ENCODE assay signal across 2 cellular contexts in the genomic region with DNA sequence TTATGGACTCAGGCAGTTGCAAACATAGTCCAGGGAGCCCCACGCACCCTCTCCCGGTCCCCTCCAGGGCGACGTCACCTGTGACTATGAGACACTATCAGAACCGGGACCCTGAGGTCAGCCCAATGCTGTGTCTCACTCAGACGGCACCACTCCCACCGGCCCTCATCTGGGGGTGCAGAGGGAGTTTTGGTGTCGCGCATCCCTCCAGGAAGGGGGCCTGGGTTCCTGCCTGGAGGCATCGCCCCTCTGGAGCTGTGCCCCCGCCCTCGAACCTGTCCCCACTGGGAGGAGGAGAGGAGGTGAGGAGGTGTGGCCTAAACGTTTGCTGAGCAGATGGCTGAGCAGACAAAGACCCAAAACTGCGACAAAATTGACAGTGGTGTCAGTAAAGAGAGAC.
TF ChIP-seq lines count a peak whose summit lies in the region.

No MANE protein-coding gene starts in this region.

TF ChIP-seq in HCT116, 20 proteins besides CTCF, POLR2A, EP300 and RAD21:
- no peak for TF ChIP-seq EGR1 (IDR thresholded peaks at IDR 0.05; ENCODE audit: low read depth)
- no peak for TF ChIP-seq ELF1 (IDR thresholded peaks at IDR 0.05; ENCODE audit: borderline replicate concordance, low read depth)
- TF ChIP-seq POLR2AphosphoS5 (IDR thresholded peaks at IDR 0.05; ENCODE audit: low read depth, low read length), result no peak
- TF ChIP-seq TCF7L2 (IDR thresholded peaks at IDR 0.05; ENCODE audit: borderline replicate concordance, extremely low read depth, insufficient read depth, insufficient read length), result no peak
- TF ChIP-seq, protein P1, sequence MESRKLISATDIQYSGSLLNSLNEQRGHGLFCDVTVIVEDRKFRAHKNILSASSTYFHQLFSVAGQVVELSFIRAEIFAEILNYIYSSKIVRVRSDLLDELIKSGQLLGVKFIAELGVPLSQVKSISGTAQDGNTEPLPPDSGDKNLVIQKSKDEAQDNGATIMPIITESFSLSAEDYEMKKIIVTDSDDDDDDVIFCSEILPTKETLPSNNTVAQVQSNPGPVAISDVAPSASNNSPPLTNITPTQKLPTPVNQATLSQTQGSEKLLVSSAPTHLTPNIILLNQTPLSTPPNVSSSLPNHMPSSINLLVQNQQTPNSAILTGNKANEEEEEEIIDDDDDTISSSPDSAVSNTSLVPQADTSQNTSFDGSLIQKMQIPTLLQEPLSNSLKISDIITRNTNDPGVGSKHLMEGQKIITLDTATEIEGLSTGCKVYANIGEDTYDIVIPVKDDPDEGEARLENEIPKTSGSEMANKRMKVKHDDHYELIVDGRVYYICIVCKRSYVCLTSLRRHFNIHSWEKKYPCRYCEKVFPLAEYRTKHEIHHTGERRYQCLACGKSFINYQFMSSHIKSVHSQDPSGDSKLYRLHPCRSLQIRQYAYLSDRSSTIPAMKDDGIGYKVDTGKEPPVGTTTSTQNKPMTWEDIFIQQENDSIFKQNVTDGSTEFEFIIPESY (IDR thresholded peaks at IDR 0.05; ENCODE audit: extremely low read depth, insufficient replicate concordance, low read length), result no peak
- no peak for TF ChIP-seq SIN3A (IDR thresholded peaks at IDR 0.05; ENCODE audit: low read depth)
- no peak for TF ChIP-seq SRF (IDR thresholded peaks at IDR 0.05; ENCODE audit: low read depth)
- TF ChIP-seq JUND (IDR thresholded peaks at IDR 0.05), result no peak
- no peak for TF ChIP-seq ZFX (IDR thresholded peaks at IDR 0.05)

TF ChIP-seq in K562, 482 proteins besides CTCF, POLR2A, EP300 and RAD21:
- TF ChIP-seq RB1 (IDR thresholded peaks at IDR 0.05; ENCODE audit: low read depth), result no peak
- TF ChIP-seq, protein P2, sequence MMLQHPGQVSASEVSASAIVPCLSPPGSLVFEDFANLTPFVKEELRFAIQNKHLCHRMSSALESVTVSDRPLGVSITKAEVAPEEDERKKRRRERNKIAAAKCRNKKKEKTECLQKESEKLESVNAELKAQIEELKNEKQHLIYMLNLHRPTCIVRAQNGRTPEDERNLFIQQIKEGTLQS (IDR thresholded peaks at IDR 0.05), result 0 out of 2 replicates have a peak, but pooled peaks have one; percentile 10
- TF ChIP-seq, protein P2 (CRISPR knock-in tag; conservative IDR thresholded peaks at IDR 0.05), result no peak
- TF ChIP-seq, protein P3, sequence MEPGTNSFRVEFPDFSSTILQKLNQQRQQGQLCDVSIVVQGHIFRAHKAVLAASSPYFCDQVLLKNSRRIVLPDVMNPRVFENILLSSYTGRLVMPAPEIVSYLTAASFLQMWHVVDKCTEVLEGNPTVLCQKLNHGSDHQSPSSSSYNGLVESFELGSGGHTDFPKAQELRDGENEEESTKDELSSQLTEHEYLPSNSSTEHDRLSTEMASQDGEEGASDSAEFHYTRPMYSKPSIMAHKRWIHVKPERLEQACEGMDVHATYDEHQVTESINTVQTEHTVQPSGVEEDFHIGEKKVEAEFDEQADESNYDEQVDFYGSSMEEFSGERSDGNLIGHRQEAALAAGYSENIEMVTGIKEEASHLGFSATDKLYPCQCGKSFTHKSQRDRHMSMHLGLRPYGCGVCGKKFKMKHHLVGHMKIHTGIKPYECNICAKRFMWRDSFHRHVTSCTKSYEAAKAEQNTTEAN (CRISPR knock-in tag; IDR thresholded peaks at IDR 0.05), result no peak
- no peak for TF ChIP-seq MCM3 (IDR thresholded peaks at IDR 0.05)
- no peak for TF ChIP-seq NFYB (IDR thresholded peaks at IDR 0.05; ENCODE audit: extremely low read depth, insufficient read length)
- no peak for TF ChIP-seq KDM5B (IDR thresholded peaks at IDR 0.05; ENCODE audit: insufficient replicate concordance, low read depth, low read length)
- no peak for TF ChIP-seq PURB (CRISPR knock-in tag; IDR thresholded peaks at IDR 0.05; ENCODE audit: low read depth)
- no peak for TF ChIP-seq KAT2B (IDR thresholded peaks at IDR 0.05; ENCODE audit: low read depth, low read length)
- TF ChIP-seq, protein P4, sequence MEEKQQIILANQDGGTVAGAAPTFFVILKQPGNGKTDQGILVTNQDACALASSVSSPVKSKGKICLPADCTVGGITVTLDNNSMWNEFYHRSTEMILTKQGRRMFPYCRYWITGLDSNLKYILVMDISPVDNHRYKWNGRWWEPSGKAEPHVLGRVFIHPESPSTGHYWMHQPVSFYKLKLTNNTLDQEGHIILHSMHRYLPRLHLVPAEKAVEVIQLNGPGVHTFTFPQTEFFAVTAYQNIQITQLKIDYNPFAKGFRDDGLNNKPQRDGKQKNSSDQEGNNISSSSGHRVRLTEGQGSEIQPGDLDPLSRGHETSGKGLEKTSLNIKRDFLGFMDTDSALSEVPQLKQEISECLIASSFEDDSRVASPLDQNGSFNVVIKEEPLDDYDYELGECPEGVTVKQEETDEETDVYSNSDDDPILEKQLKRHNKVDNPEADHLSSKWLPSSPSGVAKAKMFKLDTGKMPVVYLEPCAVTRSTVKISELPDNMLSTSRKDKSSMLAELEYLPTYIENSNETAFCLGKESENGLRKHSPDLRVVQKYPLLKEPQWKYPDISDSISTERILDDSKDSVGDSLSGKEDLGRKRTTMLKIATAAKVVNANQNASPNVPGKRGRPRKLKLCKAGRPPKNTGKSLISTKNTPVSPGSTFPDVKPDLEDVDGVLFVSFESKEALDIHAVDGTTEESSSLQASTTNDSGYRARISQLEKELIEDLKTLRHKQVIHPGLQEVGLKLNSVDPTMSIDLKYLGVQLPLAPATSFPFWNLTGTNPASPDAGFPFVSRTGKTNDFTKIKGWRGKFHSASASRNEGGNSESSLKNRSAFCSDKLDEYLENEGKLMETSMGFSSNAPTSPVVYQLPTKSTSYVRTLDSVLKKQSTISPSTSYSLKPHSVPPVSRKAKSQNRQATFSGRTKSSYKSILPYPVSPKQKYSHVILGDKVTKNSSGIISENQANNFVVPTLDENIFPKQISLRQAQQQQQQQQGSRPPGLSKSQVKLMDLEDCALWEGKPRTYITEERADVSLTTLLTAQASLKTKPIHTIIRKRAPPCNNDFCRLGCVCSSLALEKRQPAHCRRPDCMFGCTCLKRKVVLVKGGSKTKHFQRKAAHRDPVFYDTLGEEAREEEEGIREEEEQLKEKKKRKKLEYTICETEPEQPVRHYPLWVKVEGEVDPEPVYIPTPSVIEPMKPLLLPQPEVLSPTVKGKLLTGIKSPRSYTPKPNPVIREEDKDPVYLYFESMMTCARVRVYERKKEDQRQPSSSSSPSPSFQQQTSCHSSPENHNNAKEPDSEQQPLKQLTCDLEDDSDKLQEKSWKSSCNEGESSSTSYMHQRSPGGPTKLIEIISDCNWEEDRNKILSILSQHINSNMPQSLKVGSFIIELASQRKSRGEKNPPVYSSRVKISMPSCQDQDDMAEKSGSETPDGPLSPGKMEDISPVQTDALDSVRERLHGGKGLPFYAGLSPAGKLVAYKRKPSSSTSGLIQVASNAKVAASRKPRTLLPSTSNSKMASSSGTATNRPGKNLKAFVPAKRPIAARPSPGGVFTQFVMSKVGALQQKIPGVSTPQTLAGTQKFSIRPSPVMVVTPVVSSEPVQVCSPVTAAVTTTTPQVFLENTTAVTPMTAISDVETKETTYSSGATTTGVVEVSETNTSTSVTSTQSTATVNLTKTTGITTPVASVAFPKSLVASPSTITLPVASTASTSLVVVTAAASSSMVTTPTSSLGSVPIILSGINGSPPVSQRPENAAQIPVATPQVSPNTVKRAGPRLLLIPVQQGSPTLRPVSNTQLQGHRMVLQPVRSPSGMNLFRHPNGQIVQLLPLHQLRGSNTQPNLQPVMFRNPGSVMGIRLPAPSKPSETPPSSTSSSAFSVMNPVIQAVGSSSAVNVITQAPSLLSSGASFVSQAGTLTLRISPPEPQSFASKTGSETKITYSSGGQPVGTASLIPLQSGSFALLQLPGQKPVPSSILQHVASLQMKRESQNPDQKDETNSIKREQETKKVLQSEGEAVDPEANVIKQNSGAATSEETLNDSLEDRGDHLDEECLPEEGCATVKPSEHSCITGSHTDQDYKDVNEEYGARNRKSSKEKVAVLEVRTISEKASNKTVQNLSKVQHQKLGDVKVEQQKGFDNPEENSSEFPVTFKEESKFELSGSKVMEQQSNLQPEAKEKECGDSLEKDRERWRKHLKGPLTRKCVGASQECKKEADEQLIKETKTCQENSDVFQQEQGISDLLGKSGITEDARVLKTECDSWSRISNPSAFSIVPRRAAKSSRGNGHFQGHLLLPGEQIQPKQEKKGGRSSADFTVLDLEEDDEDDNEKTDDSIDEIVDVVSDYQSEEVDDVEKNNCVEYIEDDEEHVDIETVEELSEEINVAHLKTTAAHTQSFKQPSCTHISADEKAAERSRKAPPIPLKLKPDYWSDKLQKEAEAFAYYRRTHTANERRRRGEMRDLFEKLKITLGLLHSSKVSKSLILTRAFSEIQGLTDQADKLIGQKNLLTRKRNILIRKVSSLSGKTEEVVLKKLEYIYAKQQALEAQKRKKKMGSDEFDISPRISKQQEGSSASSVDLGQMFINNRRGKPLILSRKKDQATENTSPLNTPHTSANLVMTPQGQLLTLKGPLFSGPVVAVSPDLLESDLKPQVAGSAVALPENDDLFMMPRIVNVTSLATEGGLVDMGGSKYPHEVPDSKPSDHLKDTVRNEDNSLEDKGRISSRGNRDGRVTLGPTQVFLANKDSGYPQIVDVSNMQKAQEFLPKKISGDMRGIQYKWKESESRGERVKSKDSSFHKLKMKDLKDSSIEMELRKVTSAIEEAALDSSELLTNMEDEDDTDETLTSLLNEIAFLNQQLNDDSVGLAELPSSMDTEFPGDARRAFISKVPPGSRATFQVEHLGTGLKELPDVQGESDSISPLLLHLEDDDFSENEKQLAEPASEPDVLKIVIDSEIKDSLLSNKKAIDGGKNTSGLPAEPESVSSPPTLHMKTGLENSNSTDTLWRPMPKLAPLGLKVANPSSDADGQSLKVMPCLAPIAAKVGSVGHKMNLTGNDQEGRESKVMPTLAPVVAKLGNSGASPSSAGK (IDR thresholded peaks at IDR 0.05), result no peak
- 0 out of 2 replicates have a peak, but pooled peaks have one; percentile 23 for TF ChIP-seq ATF7 (IDR thresholded peaks at IDR 0.05)
- TF ChIP-seq TBL1XR1 (IDR thresholded peaks at IDR 0.05; ENCODE audit: low read length in 2 of 2), result no peak
- TF ChIP-seq ZNF24 (IDR thresholded peaks at IDR 0.05), result no peak
